24 cellular contexts compared by ENCODE assay signal in the genomic region with DNA sequence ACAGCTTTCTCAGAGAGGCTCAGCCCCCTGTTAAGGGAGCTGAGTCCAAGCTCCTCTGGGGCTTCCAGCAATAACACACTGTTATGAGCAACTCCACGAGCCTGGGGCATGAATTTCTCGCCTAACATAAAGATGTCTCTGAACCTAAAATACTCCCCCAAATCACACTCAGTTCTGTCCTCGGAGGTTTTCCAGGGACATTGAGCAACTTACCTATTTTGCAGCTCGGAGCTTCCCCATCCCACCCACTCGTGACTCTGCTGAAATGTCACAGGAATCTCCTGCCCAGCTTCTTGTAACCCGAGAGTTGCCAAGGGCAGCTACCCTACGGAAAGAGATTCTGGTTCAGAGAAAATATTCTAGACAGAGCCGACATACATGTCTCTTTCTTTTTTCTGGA. TPM values are rescaled to one million over a fixed set of nuclear protein-coding genes. Genes with fewer than 3 reads are reported as not detected.
"Had no signal": no experiment of that assay in that cellular context is flagged by ENCODE, and none has a peak within 500 bp of the region (broad histone marks: within the 10 kb centered on the region; RNA-seq: fewer than 3 reads in every experiment).

No MANE protein-coding gene starts in this region.

- FAIRE-seq: HepG2, RCC 7860 had no signal

- H3K27me3 ChIP-seq: MG63 had no signal

- H3K36me3 ChIP-seq: MG63 had no signal

- H3K9ac ChIP-seq: SK-N-SH had no signal

- H3K9me3 ChIP-seq: MG63, SK-N-SH had no signal

- DNase-seq: IMR-90, Karpas-422, KG1, MG63, NCI-H1092, NCI-H1105 treated with DMSO at 0.1 percent for 48 hours, NCI-H1417 treated with DMSO at 0.1 percent for 48 hours, NCI-H187, NCI-H2029, NCI-H2081 treated with DMSO at 0.1 percent for 48 hours, NCI-H2171, NCI-H226, NCI-H446, NCI-H510A, NCI-H524 treated with DMSO at 0.1 percent for 48 hours, NCI-H69, NCI-H774, RPMI8226, SHP77, SK-N-SH had no signal

- ATAC-seq: HepG2 had no signal

- H3K4me3 ChIP-seq: MG63 had no signal

- H3K4me2 ChIP-seq: SK-N-SH had no signal

RNA-seq across cellular contexts. Expression of gene SMIM23, which starts 47.1 kb away (rescaled TPM):
- total RNA-seq: HepG2, HT1080, IMR-90, SK-MEL-5 had no signal
- polyA plus RNA-seq: HepG2, IMR-90, SK-N-SH had no signal
